Comparison of ENCODE assay signal across 32 cellular contexts in the genomic region with DNA sequence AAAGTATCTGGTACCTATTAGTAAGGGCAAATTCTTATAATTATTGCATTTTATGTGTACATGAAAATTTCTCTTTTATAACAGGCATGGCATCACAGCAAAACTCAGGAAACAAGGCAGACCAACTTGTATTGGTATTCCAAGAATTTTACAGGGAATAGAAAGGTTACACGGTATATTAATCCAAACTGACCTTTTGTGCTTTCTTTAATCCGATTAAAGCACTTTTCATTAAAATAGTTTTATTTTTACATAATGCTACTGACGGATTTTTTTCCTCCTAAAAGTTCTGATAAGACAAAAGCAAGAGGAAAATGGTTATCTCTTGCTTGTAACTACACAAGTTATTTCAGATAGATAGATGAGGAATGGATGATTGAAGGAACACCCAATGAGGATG.
DNase-seq lines count a peak whose midpoint lies in the region; ATAC-seq and TF ChIP-seq lines count a peak whose summit lies in the region.
"Had no signal": no experiment of that assay in that cellular context is flagged by ENCODE, and none has a peak within 500 bp of the region (broad histone marks: within the 10 kb centered on the region; RNA-seq: fewer than 3 reads in every experiment).

No MANE protein-coding gene starts in this region.

- no peaks in the 10 kb centered on the region for H3F3A ChIP-seq in SK-N-SH (replicated peaks; ENCODE audit: insufficient read depth)

- H3K27me3 ChIP-seq in SK-N-SH (ENCODE audit: insufficient read depth) (no peaks in the 10 kb centered on the region; the same call in 1 of the 2 replicates), layer of hippocampus (ENCODE audit: control insufficient read depth, insufficient read depth, low read length) (no peaks in the 10 kb centered on the region)
- no peaks in the 10 kb centered on the region for H3K27me3 ChIP-seq in CD8-positive, alpha-beta memory T cell (ENCODE audit: insufficient read depth, low read length, poor library complexity, severe bottlenecking)
- H3K27me3 ChIP-seq: BE2C; BLaER1; BLaER1 treated with 17β-estradiol and CSF1 and Interleukin-3, amounts not matched to agents 10 nM and 100 nM had no signal

- no peak for TF ChIP-seq CTCF in SK-N-SH (IDR thresholded peaks at IDR 0.05)
- no peak for TF ChIP-seq CTCF in retinal pigment epithelial cell (conservative IDR thresholded peaks at IDR 0.05; ENCODE audit: low read depth, low read length)

- H3K27ac Mint-ChIP-seq in CD8-positive, alpha-beta memory T cell = no peak overlapping the region
- H3K27ac Mint-ChIP-seq: B cell; CD14-positive monocyte; CD4-positive, alpha-beta memory T cell; CD4-positive, alpha-beta T cell; CD4-positive, CD25-positive, alpha-beta regulatory T cell; CD8-positive, alpha-beta T cell had no signal

- no peaks in the 10 kb centered on the region for H3K79me2 ChIP-seq in SK-N-SH (ENCODE audit: insufficient read depth)

- no peaks in the 10 kb centered on the region for H3K9me2 ChIP-seq in SK-N-SH

- no peak for DNase-seq in SK-N-SH
- peak; percentile 66 for DNase-seq in retinal pigment epithelial cell (ENCODE audit: low read depth)
- no peak for DNase-seq in UCSD-AML1 (lab: John Stamatoyannopoulos, UW; ENCODE audit: unreplicated experiment)
- DNase-seq in CD8-positive, alpha-beta memory T cell = no peak
- DNase-seq: 8988T; ACHN; AML-193; BE2C; C1 segment of cervical spinal cord; Caco-2; Calu3; CD4-positive, alpha-beta memory T cell; CD4-positive, alpha-beta T cell; CD4-positive, CD25-positive, alpha-beta regulatory T cell; CD8-positive, alpha-beta T cell; COR-L47; DMS 273 treated with DMSO at 0.1 percent for 48 hours; DMS153; DMS53; DMS79; DMS79 treated with DMSO at 0.1 percent for 48 hours; DND-41; EL had no signal

- no peak for ATAC-seq in SK-N-SH treated with all-trans-retinoic acid at 6 μM for 48 hours
- ATAC-seq: A549; CD8-positive, alpha-beta T cell had no signal

- H4K20me1 ChIP-seq in SK-N-SH (ENCODE audit: insufficient read depth) = no peaks in the 10 kb centered on the region
- H4K20me1 ChIP-seq: BLaER1; BLaER1 treated with 17β-estradiol and CSF1 and Interleukin-3, amounts not matched to agents 10 nM and 100 nM had no signal

- no peak overlapping the region for H3K4me2 ChIP-seq in SK-N-SH
- H3K4me2 ChIP-seq: A549; BLaER1; BLaER1 treated with 17β-estradiol and CSF1 and Interleukin-3, amounts not matched to agents 10 nM and 100 nM had no signal

- no peak overlapping the region for H3K4me3 Mint-ChIP-seq in CD8-positive, alpha-beta memory T cell
- H3K4me3 Mint-ChIP-seq: B cell; CD14-positive monocyte; CD4-positive, alpha-beta memory T cell; CD4-positive, alpha-beta T cell; CD4-positive, CD25-positive, alpha-beta regulatory T cell; CD8-positive, alpha-beta T cell had no signal

- TF ChIP-seq EP300 in SK-N-SH (IDR thresholded peaks at IDR 0.05; ENCODE audit: borderline replicate concordance in 1 of 2, low read depth in 1 of 2, low read length in 1 of 2) = no peak

- H3K4me3 ChIP-seq in SK-N-SH (ENCODE audit: low read depth in 2 of 2, low read length in 1 of 2) (no peak overlapping the region), retinal pigment epithelial cell (ENCODE audit: low read length) (no peak overlapping the region)
- no peak overlapping the region for H3K4me3 ChIP-seq in CD8-positive, alpha-beta memory T cell (ENCODE audit: low read length)
- H3K4me3 ChIP-seq: A549; BLaER1; BLaER1 treated with 17β-estradiol and CSF1 and Interleukin-3, amounts not matched to agents 10 nM and 100 nM had no signal

- peaks cover 0 to 1% (median 0%) of the 10 kb centered on the region in 5 donors for H3K9me3 Mint-ChIP-seq in CD8-positive, alpha-beta memory T cell
- H3K9me3 Mint-ChIP-seq: CD4-positive, alpha-beta memory T cell; CD4-positive, alpha-beta T cell; CD4-positive, CD25-positive, alpha-beta regulatory T cell; CD8-positive, alpha-beta T cell had no signal

- POLR2A ChIA-PET in SK-N-SH (lab: Yijun Ruan, JAX) = no interaction called here
- POLR2A ChIA-PET in CD8-positive, alpha-beta memory T cell (lab: Charles Lee) = no interaction called here

- no peaks in the 10 kb centered on the region for H3K9me3 ChIP-seq in SK-N-SH
- no peaks in the 10 kb centered on the region for H3K9me3 ChIP-seq in CD8-positive, alpha-beta memory T cell (ENCODE audit: low read length)
- H3K9me3 ChIP-seq: A549, BE2C, BLaER1, Caco-2 had no signal

- TF ChIP-seq RAD21 in SK-N-SH (IDR thresholded peaks at IDR 0.05; ENCODE audit: low read length) = no peak

- H3K4me1 ChIP-seq in SK-N-SH (ENCODE audit: control insufficient read depth in 1 of 2, insufficient read depth in 2 of 2, low read depth in 1 of 2, low read length in 1 of 2) = no peaks in the 10 kb centered on the region
- H3K4me1 ChIP-seq in CD8-positive, alpha-beta memory T cell (ENCODE audit: insufficient read depth, low read length) = no peaks in the 10 kb centered on the region
- H3K4me1 ChIP-seq: A549, BE2C, Caco-2 had no signal

- 11% methylated on average over 3 of the region's 3 CpGs for WGBS in SK-N-SH (ENCODE audit: low lambda C conversion rate)

- no peaks in the 10 kb centered on the region for H3K4me1 Mint-ChIP-seq in CD8-positive, alpha-beta memory T cell
- H3K4me1 Mint-ChIP-seq: B cell; CD14-positive monocyte; CD4-positive, alpha-beta memory T cell; CD4-positive, CD25-positive, alpha-beta regulatory T cell had no signal

- peaks cover 0 to 4% (median 0%) of the 10 kb centered on the region in 3 donors for H3K36me3 Mint-ChIP-seq in CD8-positive, alpha-beta memory T cell
- H3K36me3 Mint-ChIP-seq: CD14-positive monocyte; CD4-positive, CD25-positive, alpha-beta regulatory T cell; CD8-positive, alpha-beta T cell had no signal

- H2AFZ ChIP-seq in SK-N-SH (ENCODE audit: low read depth) = no peak overlapping the region

- CTCF ChIA-PET in SK-N-SH (lab: Yijun Ruan, JAX) = interaction anchor here (2.0 kb wide), 1 partner anchor 10 kb away, joined by 10 read pairs; no protein-coding TSS in a partner anchor
- CTCF ChIA-PET in CD8-positive, alpha-beta memory T cell (lab: Charles Lee) = no interaction called here

- H3K36me3 ChIP-seq in SK-N-SH (replicated peaks in 1 of 2; ENCODE audit: control insufficient read depth in 1 of 2, insufficient read depth in 2 of 2, low read length in 1 of 2) = no peaks in the 10 kb centered on the region
- H3K36me3 ChIP-seq in CD8-positive, alpha-beta memory T cell (ENCODE audit: insufficient read depth, low read length) = no peaks in the 10 kb centered on the region
- H3K36me3 ChIP-seq: BE2C; BLaER1; BLaER1 treated with 17β-estradiol and CSF1 and Interleukin-3, amounts not matched to agents 10 nM and 100 nM had no signal

- no peak overlapping the region for H3K27ac ChIP-seq in SK-N-SH (ENCODE audit: low read depth in 2 of 2, low read length in 1 of 2)
- H3K27ac ChIP-seq in layer of hippocampus (ENCODE audit: low read depth, low read length) = peak overlapping the region; percentile 27
- no peak overlapping the region for H3K27ac ChIP-seq in CD8-positive, alpha-beta memory T cell (ENCODE audit: low read depth, low read length)
- H3K27ac ChIP-seq: 22Rv1; A549; BLaER1; BLaER1 treated with 17β-estradiol and CSF1 and Interleukin-3, amounts not matched to agents 10 nM and 100 nM; C4-2B had no signal

- no peak overlapping the region for H3K9ac ChIP-seq in SK-N-SH
- H3K9ac ChIP-seq: BLaER1; BLaER1 treated with 17β-estradiol and CSF1 and Interleukin-3, amounts not matched to agents 10 nM and 100 nM had no signal

- peaks cover 11 to 69% of the 10 kb centered on the region in 2 donors for H3K27me3 Mint-ChIP-seq in CD8-positive, alpha-beta memory T cell
- H3K27me3 Mint-ChIP-seq: CD4-positive, CD25-positive, alpha-beta regulatory T cell had no signal

TF ChIP-seq in SK-N-SH treated with all-trans-retinoic acid at 6 μM for 48 hours, 23 proteins besides CTCF, POLR2A, EP300 and RAD21 (continues in another document):
- TF ChIP-seq, protein P1, sequence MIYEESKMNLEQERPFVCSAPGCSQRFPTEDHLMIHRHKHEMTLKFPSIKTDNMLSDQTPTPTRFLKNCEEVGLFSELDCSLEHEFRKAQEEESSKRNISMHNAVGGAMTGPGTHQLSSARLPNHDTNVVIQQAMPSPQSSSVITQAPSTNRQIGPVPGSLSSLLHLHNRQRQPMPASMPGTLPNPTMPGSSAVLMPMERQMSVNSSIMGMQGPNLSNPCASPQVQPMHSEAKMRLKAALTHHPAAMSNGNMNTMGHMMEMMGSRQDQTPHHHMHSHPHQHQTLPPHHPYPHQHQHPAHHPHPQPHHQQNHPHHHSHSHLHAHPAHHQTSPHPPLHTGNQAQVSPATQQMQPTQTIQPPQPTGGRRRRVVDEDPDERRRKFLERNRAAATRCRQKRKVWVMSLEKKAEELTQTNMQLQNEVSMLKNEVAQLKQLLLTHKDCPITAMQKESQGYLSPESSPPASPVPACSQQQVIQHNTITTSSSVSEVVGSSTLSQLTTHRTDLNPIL (CRISPR knock-in tag; IDR thresholded peaks at IDR 0.05; ENCODE audit: low read depth) = peak; percentile 65
- TF ChIP-seq ZNF565 (CRISPR knock-in tag; conservative IDR thresholded peaks at IDR 0.05; ENCODE audit: low read depth) = no peak

TF ChIP-seq in SK-N-SH, 30 proteins besides CTCF, POLR2A, EP300 and RAD21 (continues in another document):
- TF ChIP-seq, protein P2, sequence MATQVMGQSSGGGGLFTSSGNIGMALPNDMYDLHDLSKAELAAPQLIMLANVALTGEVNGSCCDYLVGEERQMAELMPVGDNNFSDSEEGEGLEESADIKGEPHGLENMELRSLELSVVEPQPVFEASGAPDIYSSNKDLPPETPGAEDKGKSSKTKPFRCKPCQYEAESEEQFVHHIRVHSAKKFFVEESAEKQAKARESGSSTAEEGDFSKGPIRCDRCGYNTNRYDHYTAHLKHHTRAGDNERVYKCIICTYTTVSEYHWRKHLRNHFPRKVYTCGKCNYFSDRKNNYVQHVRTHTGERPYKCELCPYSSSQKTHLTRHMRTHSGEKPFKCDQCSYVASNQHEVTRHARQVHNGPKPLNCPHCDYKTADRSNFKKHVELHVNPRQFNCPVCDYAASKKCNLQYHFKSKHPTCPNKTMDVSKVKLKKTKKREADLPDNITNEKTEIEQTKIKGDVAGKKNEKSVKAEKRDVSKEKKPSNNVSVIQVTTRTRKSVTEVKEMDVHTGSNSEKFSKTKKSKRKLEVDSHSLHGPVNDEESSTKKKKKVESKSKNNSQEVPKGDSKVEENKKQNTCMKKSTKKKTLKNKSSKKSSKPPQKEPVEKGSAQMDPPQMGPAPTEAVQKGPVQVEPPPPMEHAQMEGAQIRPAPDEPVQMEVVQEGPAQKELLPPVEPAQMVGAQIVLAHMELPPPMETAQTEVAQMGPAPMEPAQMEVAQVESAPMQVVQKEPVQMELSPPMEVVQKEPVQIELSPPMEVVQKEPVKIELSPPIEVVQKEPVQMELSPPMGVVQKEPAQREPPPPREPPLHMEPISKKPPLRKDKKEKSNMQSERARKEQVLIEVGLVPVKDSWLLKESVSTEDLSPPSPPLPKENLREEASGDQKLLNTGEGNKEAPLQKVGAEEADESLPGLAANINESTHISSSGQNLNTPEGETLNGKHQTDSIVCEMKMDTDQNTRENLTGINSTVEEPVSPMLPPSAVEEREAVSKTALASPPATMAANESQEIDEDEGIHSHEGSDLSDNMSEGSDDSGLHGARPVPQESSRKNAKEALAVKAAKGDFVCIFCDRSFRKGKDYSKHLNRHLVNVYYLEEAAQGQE (IDR thresholded peaks at IDR 0.05; ENCODE audit: low read depth, low read length) = no peak
- TF ChIP-seq MEF2A (IDR thresholded peaks at IDR 0.05; ENCODE audit: borderline replicate concordance, low read depth) (no peak), RXRA (IDR thresholded peaks at IDR 0.05; ENCODE audit: borderline replicate concordance, low read depth) (no peak)
